ENCODE assay signal across 13 cellular contexts in genomic region chr3:50211930-50212329, GRCh38. TPM values are rescaled to one million over a fixed set of nuclear protein-coding genes. Genes with fewer than 3 reads are reported as not detected.
DNase-seq lines count a peak whose midpoint lies in the region; ATAC-seq and TF ChIP-seq lines count a peak whose summit lies in the region.
"Had no signal": no experiment of that assay in that cellular context is flagged by ENCODE, and none has a peak within 500 bp of the region (broad histone marks: within the 10 kb centered on the region; RNA-seq: fewer than 3 reads in every experiment).

No MANE protein-coding gene starts in this region.

- no peaks in the 10 kb centered on the region for H3K9me3 ChIP-seq in heart left ventricle
- H3K9me3 ChIP-seq: mucosa of descending colon, Peyer's patch had no signal

- H3K27me3 ChIP-seq in layer of hippocampus (ENCODE audit: control insufficient read depth, insufficient read depth, low read length) (no peaks in the 10 kb centered on the region), heart left ventricle (peaks cover 0 to under 1% (median 0%) of the 10 kb centered on the region in 9 donors)
- H3K27me3 ChIP-seq: Peyer's patch had no signal

- no peak overlapping the region for H3K4me3 ChIP-seq in heart left ventricle
- H3K4me3 ChIP-seq: mucosa of descending colon, Peyer's patch had no signal

- intact Hi-C loops in heart left ventricle (cut with DNase I), result no loop called here

- H3K36me3 ChIP-seq in heart left ventricle, result no peaks in the 10 kb centered on the region
- H3K36me3 ChIP-seq: Peyer's patch had no signal

- TF ChIP-seq POLR2A in heart left ventricle (IDR thresholded peaks at IDR 0.05), result no peak

- POLR2A ChIA-PET in HEK293T (lab: Yijun Ruan, JAX), result interaction anchor here (0.8 kb wide), 2 partner anchors 16 to 24 kb away, joined by 3 read pairs; partner anchors contain the start of gene GNAI2

- CTCF ChIA-PET in HEK293T (lab: Yijun Ruan, JAX), result interaction anchor here (0.5 to 0.9 kb wide), 3 partner anchors 13 to 19 kb away, joined by 3 to 5 read pairs (median 3); no protein-coding TSS in a partner anchor

- H3K27ac ChIP-seq in layer of hippocampus (ENCODE audit: low read depth, low read length) (peak overlapping the region; percentile 86), heart left ventricle (no peak overlapping the region)

- ATAC-seq in HG02571 (IDR thresholded peaks at IDR 0.05; ENCODE audit: unreplicated experiment) (no peak), heart left ventricle (no peak)
- ATAC-seq: right cardiac atrium had no signal

- no peak for TF ChIP-seq CTCF in AG09319 (IDR thresholded peaks at IDR 0.05; ENCODE audit: low read depth, low read length)
- no peak for TF ChIP-seq CTCF in heart left ventricle (IDR thresholded peaks at IDR 0.05)

- DNase-seq in AG09319 (ENCODE audit: extremely low read depth, low read depth), result peak; percentile 8
- peak; percentile 44 for DNase-seq in HT1080 (ENCODE audit: low read depth)
- DNase-seq in activated T-cell treated with anti-CD3 and anti-CD28 coated beads, Interleukin-2, amount 50 U/mL, for 48 hours, result peak; percentile 55 to 70
- DNase-seq in NCI-H345 (lab: John Stamatoyannopoulos, UW), result no peak
- no peak for DNase-seq in heart left ventricle
- no peak for DNase-seq in HEK293T (ENCODE audit: extremely low spot score)
- DNase-seq: CD4-positive, alpha-beta T cell; mucosa of descending colon; NCI-H1105 treated with DMSO at 0.1 percent for 48 hours; Peyer's patch had no signal

- no peaks in the 10 kb centered on the region for H3K4me1 ChIP-seq in heart left ventricle

- WGBS in heart left ventricle, 4 donors, result 84 to 100% (median 91%) methylated on average over 1 to 2 of the region's 2 CpGs

TF ChIP-seq in HEK293T, 16 proteins besides CTCF, POLR2A, EP300 and RAD21:
- TF ChIP-seq ELF4 (IDR thresholded peaks at IDR 0.05), result no peak
- TF ChIP-seq ARNT (IDR thresholded peaks at IDR 0.05), result no peak
- no peak for TF ChIP-seq FOXK2 (IDR thresholded peaks at IDR 0.05)
- no peak for TF ChIP-seq CTBP1 (IDR thresholded peaks at IDR 0.05; ENCODE audit: borderline replicate concordance)
- no peak for TF ChIP-seq HDGF (IDR thresholded peaks at IDR 0.05; ENCODE audit: borderline replicate concordance)

RNA-seq across cellular contexts. Expression of gene SLC38A3, which starts 6.9 kb away (rescaled TPM):
- total RNA-seq in HT1080 (2014; rRNA removed; shearing (Covaris generic)), result 2.2 TPM in 1 of 2 replicates, not detected in the other
- polyA plus RNA-seq in HT1080 (2015; cell fraction: cytosol; rRNA removed), result 0.02 TPM in 1 of 2 replicates, not detected in the other
- 0.17 and 0.25 TPM in 2 replicates for polyA plus RNA-seq in HT1080 (2015; cell fraction: nucleus; rRNA removed)
- 10 to 100 TPM in 3 of 9 donors, 1 to 10 TPM in 6; 3.6 to 14.8 (median 8.4) TPM for total RNA-seq in heart left ventricle
- 1 to 10 TPM; 1.0 to 8.8 TPM for polyA plus RNA-seq in heart left ventricle

RNA-seq across cellular contexts. Expression of gene GNAT1, which starts 20.5 kb away (rescaled TPM):
- not detected in 2 replicates for total RNA-seq in HT1080 (2014; rRNA removed; shearing (Covaris generic))
- polyA plus RNA-seq in HT1080 (2015; cell fraction: cytosol; rRNA removed), result not detected in 2 replicates
- not detected in 2 replicates for polyA plus RNA-seq in HT1080 (2015; cell fraction: nucleus; rRNA removed)
- under 1 TPM in 1 of 9 donors, not detected in 8; 0.40 TPM for total RNA-seq in heart left ventricle
- polyA plus RNA-seq in heart left ventricle, result not detected
- total RNA-seq: mucosa of descending colon, Peyer's patch, right cardiac atrium had no signal
- polyA plus RNA-seq: right cardiac atrium had no signal

RNA-seq across cellular contexts. Expression of gene GNAI2, which starts 24.1 kb away (rescaled TPM):
- total RNA-seq in HT1080 (2014; rRNA removed; shearing (Covaris generic)), result 304 and 403 TPM in 2 replicates
- polyA plus RNA-seq in HT1080 (2015; cell fraction: cytosol; rRNA removed), result 409 and 412 TPM in 2 replicates
- polyA plus RNA-seq in HT1080 (2015; cell fraction: nucleus; rRNA removed), result 212 and 215 TPM in 2 replicates
- total RNA-seq in heart left ventricle, result 100 to 1,000 TPM; 106 to 365 (median 140) TPM
- 100 to 1,000 TPM in 1 of 2 donors, 10 to 100 TPM in 1; 93.2 to 180 TPM for polyA plus RNA-seq in heart left ventricle

RNA-seq across cellular contexts. Expression of gene SEMA3F, which starts 56.8 kb away (rescaled TPM):
- 45.7 and 48.6 TPM in 2 replicates for total RNA-seq in HT1080 (2014; rRNA removed; shearing (Covaris generic))
- 46.2 and 49.6 TPM in 2 replicates for polyA plus RNA-seq in HT1080 (2015; cell fraction: cytosol; rRNA removed)
- polyA plus RNA-seq in HT1080 (2015; cell fraction: nucleus; rRNA removed), result 43.9 and 46.0 TPM in 2 replicates
- 10 to 100 TPM in 6 of 9 donors, 1 to 10 TPM in 3; 6.1 to 94.1 (median 11.3) TPM for total RNA-seq in heart left ventricle
- polyA plus RNA-seq in heart left ventricle, result 10 to 100 TPM in 1 of 2 donors, 1 to 10 TPM in 1; 9.3 to 23.9 TPM

RNA-seq across cellular contexts. Expression of gene SEMA3B, which starts 57.0 kb away (rescaled TPM):
- total RNA-seq in HT1080 (2014; rRNA removed; shearing (Covaris generic)), result 4.0 and 5.0 TPM in 2 replicates
- polyA plus RNA-seq in HT1080 (2015; cell fraction: cytosol; rRNA removed), result 9.0 TPM in 2 replicates
- polyA plus RNA-seq in HT1080 (2015; cell fraction: nucleus; rRNA removed), result 53.7 and 68.6 TPM in 2 replicates
- 10 to 100 TPM; 12.9 to 60.1 (median 17.8) TPM for total RNA-seq in heart left ventricle
- 10 to 100 TPM; 21.1 to 37.5 TPM for polyA plus RNA-seq in heart left ventricle

Comparison
In these comparisons a context has a peak if more than half of its experiments do, and no peak if none do; other contexts are left out.
1. DNase-seq: peak in AG09319 (single experiment), HT1080 (single experiment) and activated T-cell treated with anti-CD3 and anti-CD28 coated beads, Interleukin-2, amount 50 U/mL, for 48 hours (2 of 2); none in NCI-H345 (single experiment), heart left ventricle (0 of 5) and HEK293T (single experiment).